In genomic region chr12:84375472-84375871, GRCh38 we compare ENCODE assay signal across 18 cellular contexts.
"Had no signal": no experiment of that assay in that cellular context is flagged by ENCODE, and none has a peak within 500 bp of the region (broad histone marks: within the 10 kb centered on the region; RNA-seq: fewer than 3 reads in every experiment).

No MANE protein-coding gene starts in this region.

- H3K4me1 ChIP-seq: colonic mucosa, lower lobe of right lung, stomach had no signal

- FAIRE-seq: endothelial cell of umbilical vein, small intestine had no signal

- H3K4me3 ChIP-seq: cardiac muscle cell, colonic mucosa, lower lobe of right lung, stomach, thoracic aorta had no signal

- H3K27ac ChIP-seq: cardiac muscle cell, colonic mucosa, lower lobe of right lung, stomach, thoracic aorta had no signal

- H3K4me1 Mint-ChIP-seq: activated naive CD8-positive, alpha-beta T cell treated with anti-CD3 and anti-CD28 coated beads for 36 hours; naive B cell had no signal

- H3K27ac Mint-ChIP-seq: activated CD4-positive, alpha-beta memory T cell treated with anti-CD3 and anti-CD28 coated beads for 36 hours; activated naive CD8-positive, alpha-beta T cell treated with anti-CD3 and anti-CD28 coated beads for 36 hours; naive B cell; T-helper 2 cell treated with Interferon-gamma antibody and Interleukin-4, amounts not matched to agents 5 μg/mL and 100 μg/mL, for 36 hours had no signal

- H3K27me3 Mint-ChIP-seq: activated CD4-positive, alpha-beta memory T cell treated with anti-CD3 and anti-CD28 coated beads for 36 hours; activated naive CD8-positive, alpha-beta T cell treated with anti-CD3 and anti-CD28 coated beads for 36 hours; naive B cell had no signal

- H3K36me3 ChIP-seq: cardiac muscle cell, colonic mucosa, lower lobe of right lung, stomach, thoracic aorta had no signal

- ATAC-seq: left cardiac atrium, lower lobe of right lung had no signal

- H3K9me3 ChIP-seq: colonic mucosa, lower lobe of right lung, stomach, thoracic aorta had no signal

- DNase-seq: activated CD4-positive, alpha-beta memory T cell treated with anti-CD3 and anti-CD28 coated beads for 36 hours; activated CD4-positive, CD25-positive, alpha-beta regulatory T cell treated with anti-CD3 and anti-CD28 coated beads, Interleukin-2, amount 50 U/mL, for 72 hours; activated gamma-delta T cell treated with Interleukin-2 at 50 U/mL for 16 hours; activated naive CD8-positive, alpha-beta T cell treated with anti-CD3 and anti-CD28 coated beads for 36 hours; activated T-cell treated with anti-CD3 and anti-CD28 coated beads, Interleukin-2, amount 50 U/mL, for 48 hours; aorta; colonic mucosa; hypothalamus; left cardiac atrium; lower lobe of right lung; naive B cell; retina; small intestine; stomach had no signal

- H3K36me3 Mint-ChIP-seq: activated CD4-positive, alpha-beta memory T cell treated with anti-CD3 and anti-CD28 coated beads for 36 hours; activated naive CD8-positive, alpha-beta T cell treated with anti-CD3 and anti-CD28 coated beads for 36 hours; naive B cell had no signal

- H3K4me3 Mint-ChIP-seq: activated CD4-positive, alpha-beta memory T cell treated with anti-CD3 and anti-CD28 coated beads for 36 hours; activated naive CD8-positive, alpha-beta T cell treated with anti-CD3 and anti-CD28 coated beads for 36 hours; naive B cell; T-helper 2 cell treated with Interferon-gamma antibody and Interleukin-4, amounts not matched to agents 5 μg/mL and 100 μg/mL, for 36 hours had no signal

- H3K27me3 ChIP-seq: cardiac muscle cell, colonic mucosa, stomach had no signal

- H3K9me3 Mint-ChIP-seq: activated CD4-positive, alpha-beta memory T cell treated with anti-CD3 and anti-CD28 coated beads for 36 hours had no signal
